13 cellular contexts compared by ENCODE assay signal in genomic region chr16:70739389-70739788, GRCh38. TPM values are rescaled to one million over a fixed set of nuclear protein-coding genes. Genes with fewer than 3 reads are reported as not detected.
A peak's percentile ranks its signal among the peaks of the same experiment; 100 is the strongest.
DNase-seq lines count a peak whose midpoint lies in the region; ATAC-seq and TF ChIP-seq lines count a peak whose summit lies in the region.
"Had no signal": no experiment of that assay in that cellular context is flagged by ENCODE, and none has a peak within 500 bp of the region (broad histone marks: within the 10 kb centered on the region; RNA-seq: fewer than 3 reads in every experiment).

No MANE protein-coding gene starts in this region.

- H3K27ac Mint-ChIP-seq in activated naive CD4-positive, alpha-beta T cell treated with anti-CD3 and anti-CD28 coated beads, Interleukin-2, amount 10 ng/mL, durations not matched to agents 7 days and 5 days, result peak overlapping the region; percentile 100
- H3K27ac Mint-ChIP-seq in activated CD8-positive, alpha-beta T cell treated with anti-CD3 and anti-CD28 coated beads for 36 hours, result peak overlapping the region; percentile 96
- no peak overlapping the region for H3K27ac Mint-ChIP-seq in progenitor cell of endocrine pancreas

- no peak for DNase-seq in activated naive CD4-positive, alpha-beta T cell treated with anti-CD3 and anti-CD28 coated beads, Interleukin-2, amount 10 ng/mL, durations not matched to agents 7 days and 5 days
- no peak for DNase-seq in activated naive CD4-positive, alpha-beta T cell (lab: John Stamatoyannopoulos, UW)
- no peak for DNase-seq in activated CD8-positive, alpha-beta T cell treated with anti-CD3 and anti-CD28 coated beads for 36 hours
- DNase-seq in transverse colon (no peak), progenitor cell of endocrine pancreas (ENCODE audit: low spot score, unreplicated experiment) (no peak), SW480 (ENCODE audit: low spot score) (no peak)
- DNase-seq: hippocampal formation, left ventricle myocardium inferior, MV-4-11, nucleus accumbens had no signal

- peaks cover 18 to 57% (median 39%) of the 10 kb centered on the region in 4 donors for H3K4me1 ChIP-seq in liver (ENCODE audit: control insufficient read depth in 4 of 4, insufficient read depth in 4 of 4, low read length in 3 of 4)
- H3K4me1 ChIP-seq in transverse colon, result peaks cover 19 to 47% (median 23%) of the 10 kb centered on the region in 4 donors

- in situ Hi-C loops in transverse colon (cut with MboI; ENCODE audit: low pct_ligation_motif_present in 1 of 4, low pct_unique_long_range_greater_than_20kb in 1 of 4, low sequenced_read_pairs in 3 of 4), result no loop called here

- H3K9ac ChIP-seq in liver (ENCODE audit: low read depth in 1 of 2, low read length in 2 of 2), result peak overlapping the region; percentile 19 to 47

- H3K27ac ChIP-seq in liver (ENCODE audit: low read depth in 1 of 2, low read length in 2 of 2) (peak overlapping the region; percentile 95 to 99), transverse colon (peak overlapping the region; percentile 86 to 93 (median 87))

- no peak for ATAC-seq in activated CD8-positive, alpha-beta T cell treated with anti-CD3 and anti-CD28 coated beads for 36 hours
- no peak for ATAC-seq in GM21390 (IDR thresholded peaks at IDR 0.05; ENCODE audit: unreplicated experiment)

- H3K27me3 ChIP-seq in liver (ENCODE audit: control insufficient read depth in 4 of 4, insufficient read depth in 4 of 4, low read length in 3 of 4), result no peaks in the 10 kb centered on the region
- no peaks in the 10 kb centered on the region for H3K27me3 ChIP-seq in transverse colon

- peaks cover 0 to 2% (median 0%) of the 10 kb centered on the region in 4 donors for H3K36me3 ChIP-seq in liver (ENCODE audit: control insufficient read depth in 4 of 4, insufficient read depth in 3 of 4, low read depth in 1 of 4, low read length in 3 of 4)
- H3K36me3 ChIP-seq in transverse colon, result no peaks in the 10 kb centered on the region
- H3K36me3 ChIP-seq: thoracic aorta had no signal

- TF ChIP-seq EP300 in transverse colon (IDR thresholded peaks at IDR 0.05; ENCODE audit: low read depth), result no peak

- TF ChIP-seq CTCF in activated CD8-positive, alpha-beta T cell treated with anti-CD3 and anti-CD28 coated beads for 36 hours (IDR thresholded peaks at IDR 0.05), result no peak
- no peak for TF ChIP-seq CTCF in liver (IDR thresholded peaks at IDR 0.05; ENCODE audit: low read depth, low read length, missing input control)
- no peak for TF ChIP-seq CTCF in transverse colon (IDR thresholded peaks at IDR 0.05)
- TF ChIP-seq CTCF in progenitor cell of endocrine pancreas (IDR thresholded peaks at IDR 0.05; ENCODE audit: unreplicated experiment), result no peak

- H3K4me1 Mint-ChIP-seq in activated naive CD4-positive, alpha-beta T cell treated with anti-CD3 and anti-CD28 coated beads, Interleukin-2, amount 10 ng/mL, durations not matched to agents 7 days and 5 days, result peaks cover 95% of the 10 kb centered on the region
- H3K4me1 Mint-ChIP-seq in activated CD8-positive, alpha-beta T cell treated with anti-CD3 and anti-CD28 coated beads for 36 hours (ENCODE audit: low read depth), result peaks cover 74% of the 10 kb centered on the region
- no peaks in the 10 kb centered on the region for H3K4me1 Mint-ChIP-seq in progenitor cell of endocrine pancreas (ENCODE audit: low read depth)

- no peak overlapping the region for H3K4me3 Mint-ChIP-seq in activated naive CD4-positive, alpha-beta T cell treated with anti-CD3 and anti-CD28 coated beads, Interleukin-2, amount 10 ng/mL, durations not matched to agents 7 days and 5 days
- no peak overlapping the region for H3K4me3 Mint-ChIP-seq in activated CD8-positive, alpha-beta T cell treated with anti-CD3 and anti-CD28 coated beads for 36 hours
- no peak overlapping the region for H3K4me3 Mint-ChIP-seq in progenitor cell of endocrine pancreas (ENCODE audit: low read depth)

- no peak for TF ChIP-seq POLR2A in transverse colon (IDR thresholded peaks at IDR 0.05)

- H3K36me3 Mint-ChIP-seq in activated naive CD4-positive, alpha-beta T cell treated with anti-CD3 and anti-CD28 coated beads, Interleukin-2, amount 10 ng/mL, durations not matched to agents 7 days and 5 days, result peaks cover 52% of the 10 kb centered on the region
- peaks cover 29% of the 10 kb centered on the region for H3K36me3 Mint-ChIP-seq in activated CD8-positive, alpha-beta T cell treated with anti-CD3 and anti-CD28 coated beads for 36 hours (ENCODE audit: low read depth)
- peaks cover 20% of the 10 kb centered on the region for H3K36me3 Mint-ChIP-seq in progenitor cell of endocrine pancreas (ENCODE audit: insufficient read depth)

- H3K4me3 ChIP-seq in liver (ENCODE audit: low read depth in 1 of 3, low read length in 3 of 3) (no peak overlapping the region), transverse colon (no peak overlapping the region)
- H3K4me3 ChIP-seq: left ventricle myocardium inferior, thoracic aorta had no signal

- H3K27me3 Mint-ChIP-seq in activated naive CD4-positive, alpha-beta T cell treated with anti-CD3 and anti-CD28 coated beads, Interleukin-2, amount 10 ng/mL, durations not matched to agents 7 days and 5 days, result no peaks in the 10 kb centered on the region
- H3K27me3 Mint-ChIP-seq in activated CD8-positive, alpha-beta T cell treated with anti-CD3 and anti-CD28 coated beads for 36 hours, result no peaks in the 10 kb centered on the region
- no peaks in the 10 kb centered on the region for H3K27me3 Mint-ChIP-seq in progenitor cell of endocrine pancreas

- TF ChIP-seq RAD21 in liver (IDR thresholded peaks at IDR 0.05), result no peak

- peaks cover 6% of the 10 kb centered on the region for H3K9me3 Mint-ChIP-seq in activated naive CD4-positive, alpha-beta T cell treated with anti-CD3 and anti-CD28 coated beads, Interleukin-2, amount 10 ng/mL, durations not matched to agents 7 days and 5 days
- peaks cover 2% of the 10 kb centered on the region for H3K9me3 Mint-ChIP-seq in activated CD8-positive, alpha-beta T cell treated with anti-CD3 and anti-CD28 coated beads for 36 hours
- H3K9me3 Mint-ChIP-seq in progenitor cell of endocrine pancreas (ENCODE audit: low read depth), result peaks cover 5% of the 10 kb centered on the region

- intact Hi-C loops in activated CD8-positive, alpha-beta T cell treated with anti-CD3 and anti-CD28 coated beads for 36 hours (cut with micrococcal nuclease), result no loop called here
- intact Hi-C loops in transverse colon (cut with DNase I; ENCODE audit: low total_unique reads), result loop anchor here (5.0 kb wide), 1 partner anchor 37 kb away; no protein-coding TSS in a partner anchor

- CTCF ChIA-PET in activated naive CD4-positive, alpha-beta T cell treated with anti-CD3 and anti-CD28 coated beads, Interleukin-2, amount 10 ng/mL, durations not matched to agents 7 days and 5 days (lab: Charles Lee), result interaction anchor here (0.7 to 3.1 kb wide), 6 partner anchors 10 to 60 kb away, joined by 3 to 26 read pairs (median 10); no protein-coding TSS in a partner anchor
- CTCF ChIA-PET in activated CD8-positive, alpha-beta T cell treated with anti-CD3 and anti-CD28 coated beads for 36 hours (lab: Charles Lee), result interaction anchor here (1.1 to 3.3 kb wide), 2 partner anchors 31 to 44 kb away, joined by 3 to 18 read pairs; no protein-coding TSS in a partner anchor

- 90% methylated on average over 7 of the region's 7 CpGs for WGBS in liver
- 94% methylated on average over 7 of the region's 7 CpGs; no CpG with 5 or more reads in 1 of the 2 donors for WGBS in transverse colon (ENCODE audit: low coverage in 1 of 2), 2 donors

- H3K9me3 ChIP-seq in liver (ENCODE audit: control insufficient read depth in 4 of 4, low read length in 3 of 4) (no peaks in the 10 kb centered on the region), transverse colon (no peaks in the 10 kb centered on the region)
- H3K9me3 ChIP-seq: left ventricle myocardium inferior, thoracic aorta had no signal

- POLR2A ChIA-PET in activated CD8-positive, alpha-beta T cell treated with anti-CD3 and anti-CD28 coated beads for 36 hours (lab: Charles Lee), result no interaction called here

TF ChIP-seq in liver, 16 proteins besides CTCF, POLR2A, EP300 and RAD21 (continues in another document):
- TF ChIP-seq, protein P1, sequence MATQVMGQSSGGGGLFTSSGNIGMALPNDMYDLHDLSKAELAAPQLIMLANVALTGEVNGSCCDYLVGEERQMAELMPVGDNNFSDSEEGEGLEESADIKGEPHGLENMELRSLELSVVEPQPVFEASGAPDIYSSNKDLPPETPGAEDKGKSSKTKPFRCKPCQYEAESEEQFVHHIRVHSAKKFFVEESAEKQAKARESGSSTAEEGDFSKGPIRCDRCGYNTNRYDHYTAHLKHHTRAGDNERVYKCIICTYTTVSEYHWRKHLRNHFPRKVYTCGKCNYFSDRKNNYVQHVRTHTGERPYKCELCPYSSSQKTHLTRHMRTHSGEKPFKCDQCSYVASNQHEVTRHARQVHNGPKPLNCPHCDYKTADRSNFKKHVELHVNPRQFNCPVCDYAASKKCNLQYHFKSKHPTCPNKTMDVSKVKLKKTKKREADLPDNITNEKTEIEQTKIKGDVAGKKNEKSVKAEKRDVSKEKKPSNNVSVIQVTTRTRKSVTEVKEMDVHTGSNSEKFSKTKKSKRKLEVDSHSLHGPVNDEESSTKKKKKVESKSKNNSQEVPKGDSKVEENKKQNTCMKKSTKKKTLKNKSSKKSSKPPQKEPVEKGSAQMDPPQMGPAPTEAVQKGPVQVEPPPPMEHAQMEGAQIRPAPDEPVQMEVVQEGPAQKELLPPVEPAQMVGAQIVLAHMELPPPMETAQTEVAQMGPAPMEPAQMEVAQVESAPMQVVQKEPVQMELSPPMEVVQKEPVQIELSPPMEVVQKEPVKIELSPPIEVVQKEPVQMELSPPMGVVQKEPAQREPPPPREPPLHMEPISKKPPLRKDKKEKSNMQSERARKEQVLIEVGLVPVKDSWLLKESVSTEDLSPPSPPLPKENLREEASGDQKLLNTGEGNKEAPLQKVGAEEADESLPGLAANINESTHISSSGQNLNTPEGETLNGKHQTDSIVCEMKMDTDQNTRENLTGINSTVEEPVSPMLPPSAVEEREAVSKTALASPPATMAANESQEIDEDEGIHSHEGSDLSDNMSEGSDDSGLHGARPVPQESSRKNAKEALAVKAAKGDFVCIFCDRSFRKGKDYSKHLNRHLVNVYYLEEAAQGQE (IDR thresholded peaks at IDR 0.05), result no peak
- no peak for TF ChIP-seq EGR1 (IDR thresholded peaks at IDR 0.05; ENCODE audit: low read depth in 2 of 2)
- no peak for TF ChIP-seq SP1 (IDR thresholded peaks at IDR 0.05)
- TF ChIP-seq FOXA2 (IDR thresholded peaks at IDR 0.05), result no peak
- no peak for TF ChIP-seq YY1 (IDR thresholded peaks at IDR 0.05)
- TF ChIP-seq, protein P2, sequence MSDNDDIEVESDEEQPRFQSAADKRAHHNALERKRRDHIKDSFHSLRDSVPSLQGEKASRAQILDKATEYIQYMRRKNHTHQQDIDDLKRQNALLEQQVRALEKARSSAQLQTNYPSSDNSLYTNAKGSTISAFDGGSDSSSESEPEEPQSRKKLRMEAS (IDR thresholded peaks at IDR 0.05), result no peak
- TF ChIP-seq FOXA1 (IDR thresholded peaks at IDR 0.05), result no peak
- no peak for TF ChIP-seq JUND (IDR thresholded peaks at IDR 0.05)

RNA-seq across cellular contexts. Expression of gene MTSS2, which starts 53.5 kb away (rescaled TPM):
- total RNA-seq in activated CD8-positive, alpha-beta T cell treated with anti-CD3 and anti-CD28 coated beads for 36 hours, result 1 to 10 TPM; 4.4 to 4.6 TPM
- 10 to 100 TPM; 26.7 to 45.1 TPM for total RNA-seq in liver
- 10 to 100 TPM in 1 of 2 donors, 1 to 10 TPM in 1; 3.8 to 95.7 TPM for polyA plus RNA-seq in liver
- total RNA-seq in transverse colon, result 100 to 1,000 TPM in 1 of 4 donors, 10 to 100 TPM in 3; 13.9 to 149 (median 33.8) TPM
- total RNA-seq in progenitor cell of endocrine pancreas, result 55.0 and 57.1 TPM in 2 replicates
